ENCODE assay signal across 1 cellular context in genomic region chr12:67697443-67697842, GRCh38.
TF ChIP-seq lines count a peak whose summit lies in the region.

No MANE protein-coding gene starts in this region.

TF ChIP-seq in GM12878, 131 proteins besides CTCF, POLR2A, EP300 and RAD21:
- TF ChIP-seq RUNX3 (IDR thresholded peaks at IDR 0.05; ENCODE audit: low read length) (peak; percentile 62), CUX1 (IDR thresholded peaks at IDR 0.05; ENCODE audit: insufficient replicate concordance, low read depth, low read length) (no peak)
